9 cellular contexts compared by ENCODE assay signal in genomic region chr3:52246264-52246620, GRCh38. TPM values are rescaled to one million over a fixed set of nuclear protein-coding genes. Genes with fewer than 3 reads are reported as not detected.
A peak's percentile ranks its signal among the peaks of the same experiment; 100 is the strongest.
DNase-seq lines count a peak whose midpoint lies in the region; ATAC-seq and TF ChIP-seq lines count a peak whose summit lies in the region.
"Had no signal": no experiment of that assay in that cellular context is flagged by ENCODE, and none has a peak within 500 bp of the region (broad histone marks: within the 10 kb centered on the region; RNA-seq: fewer than 3 reads in every experiment).

No MANE protein-coding gene starts in this region.

- H3K36me3 ChIP-seq in right lobe of liver (no peaks in the 10 kb centered on the region), thoracic aorta (peaks cover 10% of the 10 kb centered on the region)

- peak overlapping the region; percentile 50 for H3K4me3 ChIP-seq in astrocyte of the cerebellum (ENCODE audit: low read depth, low read length)
- H3K4me3 ChIP-seq in right lobe of liver: peak overlapping the region; percentile 46 to 60 (median 48)
- peak overlapping the region; percentile 83 for H3K4me3 ChIP-seq in thoracic aorta

- peak overlapping the region; percentile 56 to 79 (median 72) for H3K27ac ChIP-seq in right lobe of liver
- peak overlapping the region; percentile 79 to 96 for H3K27ac ChIP-seq in thoracic aorta
- H3K27ac ChIP-seq in foreskin keratinocyte: no peak overlapping the region

- peak; percentile 11 to 15 for ATAC-seq in activated CD4-positive, CD25-positive, alpha-beta regulatory T cell treated with anti-CD3 and anti-CD28 coated beads, Interleukin-2, amount 50 U/mL, for 24 hours
- ATAC-seq in right lobe of liver: peak in 3 of 4 donors; percentile 1 to 6 (median 2)
- ATAC-seq in thoracic aorta (ENCODE audit: insufficient number of reproducible peaks, low FRiP score, low read depth): no peak
- no peak for ATAC-seq in foreskin keratinocyte
- no peak for ATAC-seq in HG03175 (IDR thresholded peaks at IDR 0.05; ENCODE audit: unreplicated experiment)

- no peaks in the 10 kb centered on the region for H3K27me3 ChIP-seq in right lobe of liver
- no peaks in the 10 kb centered on the region for H3K27me3 ChIP-seq in thoracic aorta (replicated peaks; ENCODE audit: insufficient read depth)
- H3K27me3 ChIP-seq in foreskin keratinocyte: no peaks in the 10 kb centered on the region

- no peak for TF ChIP-seq POLR2A in right lobe of liver (IDR thresholded peaks at IDR 0.05)

- DNase-seq in activated CD4-positive, CD25-positive, alpha-beta regulatory T cell treated with anti-CD3 and anti-CD28 coated beads, Interleukin-2, amount 50 U/mL, for 72 hours: no peak
- DNase-seq in astrocyte of the cerebellum (ENCODE audit: low read depth) (no peak), right lobe of liver (peak in 1 of 3 donors; percentile 53), thoracic aorta (ENCODE audit: low spot score) (no peak), foreskin keratinocyte (no peak), NCI-H748 (lab: John Stamatoyannopoulos, UW; ENCODE audit: unreplicated experiment) (no peak)

- H3K4me1 ChIP-seq in right lobe of liver (peaks cover 0 to 16% (median 4%) of the 10 kb centered on the region in 4 donors), thoracic aorta (ENCODE audit: control insufficient read depth in 1 of 2, low read depth in 2 of 2) (peaks cover 0 to 31% of the 10 kb centered on the region in 2 donors), foreskin keratinocyte (peaks cover 15% of the 10 kb centered on the region)

- WGBS in right lobe of liver (ENCODE audit: insufficient coverage, low coverage, low lambda C conversion rate, missing lambda C conversion rate): no CpG with 5 or more reads among the region's 8 CpGs

- no peaks in the 10 kb centered on the region for H3K9me3 ChIP-seq in right lobe of liver
- H3K9me3 ChIP-seq in thoracic aorta: no peaks in the 10 kb centered on the region

- in situ Hi-C loops in astrocyte of the cerebellum (cut with HindIII; ENCODE audit: low sequenced_read_pairs): no loop called here

- intact Hi-C loops in right lobe of liver (cut with DNase I): no loop called here

- no peak for TF ChIP-seq CTCF in astrocyte of the cerebellum (IDR thresholded peaks at IDR 0.05; ENCODE audit: low read depth, low read length, missing control alignments)
- no peak for TF ChIP-seq CTCF in right lobe of liver (IDR thresholded peaks at IDR 0.05)
- TF ChIP-seq CTCF in thoracic aorta (IDR thresholded peaks at IDR 0.05): no peak
- no peak for TF ChIP-seq CTCF in foreskin keratinocyte (conservative IDR thresholded peaks at IDR 0.05)

RNA-seq across cellular contexts. Expression of gene PPM1M, which starts 0.7 kb away (rescaled TPM):
- total RNA-seq in right lobe of liver (1 to 10 TPM; 2.8 to 7.1 (median 4.5) TPM), thoracic aorta (10 to 100 TPM; 41.6 to 51.9 TPM), foreskin keratinocyte (9.2 and 9.8 TPM in 2 replicates)
- polyA plus RNA-seq in foreskin keratinocyte: 11.0 and 11.3 TPM in 2 replicates

RNA-seq across cellular contexts. Expression of gene TWF2, which starts 7.3 kb away (rescaled TPM):
- 10 to 100 TPM; 12.9 to 34.4 (median 23.7) TPM for total RNA-seq in right lobe of liver
- 10 to 100 TPM; 52.2 to 69.2 TPM for total RNA-seq in thoracic aorta
- 96.6 and 107 TPM in 2 replicates for total RNA-seq in foreskin keratinocyte
- 125 and 141 TPM in 2 replicates for polyA plus RNA-seq in foreskin keratinocyte

RNA-seq across cellular contexts. Expression of gene TLR9, which starts 20.8 kb away (rescaled TPM):
- under 1 TPM in 4 of 6 experiments, not detected in 2; 0.12 to 0.59 (median 0.24) TPM for total RNA-seq in right lobe of liver
- total RNA-seq in thoracic aorta: not detected
- not detected in 2 replicates for total RNA-seq in foreskin keratinocyte
- not detected in 2 replicates for polyA plus RNA-seq in foreskin keratinocyte
- total RNA-seq: NCI-H460 had no signal

RNA-seq across cellular contexts. Expression of gene WDR82, which starts 32.2 kb away (rescaled TPM):
- 10 to 100 TPM; 14.1 to 25.2 (median 20.7) TPM for total RNA-seq in right lobe of liver
- 10 to 100 TPM; 44.5 to 66.2 TPM for total RNA-seq in thoracic aorta
- 70.1 and 73.6 TPM in 2 replicates for total RNA-seq in foreskin keratinocyte
- 24.8 and 30.2 TPM in 2 replicates for polyA plus RNA-seq in foreskin keratinocyte

RNA-seq across cellular contexts. Expression of gene GLYCTK, which starts 41.4 kb away (rescaled TPM):
- total RNA-seq in right lobe of liver (100 to 1,000 TPM in 4 of 6 experiments, 10 to 100 TPM in 2; 75.1 to 320 (median 178) TPM), thoracic aorta (10 to 100 TPM; 14.1 to 14.2 TPM), foreskin keratinocyte (7.8 and 8.4 TPM in 2 replicates)
- 9.1 and 9.7 TPM in 2 replicates for polyA plus RNA-seq in foreskin keratinocyte

Comparison
In these comparisons a context has a peak if more than half of its experiments do, and no peak if none do; other contexts are left out.
1. ATAC-seq: peak in activated CD4-positive, CD25-positive, alpha-beta regulatory T cell treated with anti-CD3 and anti-CD28 coated beads, Interleukin-2, amount 50 U/mL, for 24 hours (2 of 2) and right lobe of liver (3 of 4); none in thoracic aorta (single experiment), foreskin keratinocyte (single experiment) and HG03175 (single experiment).
2. Peak in every context shown above with its lines, with median percentiles within 50 percentile points of each other: H3K4me3 ChIP-seq.